In the genomic region with DNA sequence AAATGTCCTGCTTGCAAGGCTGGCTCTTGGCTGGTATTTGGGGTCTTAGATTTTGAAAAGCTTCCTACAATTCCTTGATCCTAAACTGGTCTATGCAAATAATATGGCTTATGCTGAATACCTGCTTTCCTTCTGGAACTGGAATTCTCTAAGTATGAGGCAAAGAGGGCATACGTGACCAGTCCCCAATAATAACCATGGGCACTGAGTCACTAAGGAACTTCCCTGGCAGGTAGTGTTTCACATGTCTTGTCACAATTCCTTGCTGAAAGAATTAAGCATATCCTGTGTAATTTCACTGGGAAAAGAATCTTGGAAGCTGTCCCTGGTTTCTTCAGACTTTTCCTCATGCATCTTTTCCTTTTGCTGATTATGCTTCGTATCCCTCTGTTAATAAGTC, we compare ENCODE assay signal across 25 cellular contexts.
"Had no signal": no experiment of that assay in that cellular context is flagged by ENCODE, and none has a peak within 500 bp of the region (broad histone marks: within the 10 kb centered on the region; RNA-seq: fewer than 3 reads in every experiment).

No MANE protein-coding gene starts in this region.

- H3K4me3 Mint-ChIP-seq: endodermal cell; immature natural killer cell; natural killer cell; stimulated activated effector memory CD8-positive, alpha-beta T cell treated with anti-CD3 and anti-CD28 coated beads, Interleukin-12 subunit alpha, Interleukin-12 subunit beta, amount 100 ng/mL, for 72 hours; type B pancreatic cell had no signal

- DNase-seq: central memory CD4-positive, alpha-beta T cell; effector CD8-positive, alpha-beta T cell; endodermal cell; foreskin melanocyte; glutamatergic neuron; heart right ventricle; hippocampal formation; immature natural killer cell; islet precursor cell; natural killer cell; occipital lobe; pancreas; right lobe of liver; stimulated activated CD4-positive, alpha-beta T cell treated with anti-CD3 and anti-CD28 coated beads, Interleukin-2, amount 100 ng/mL, for 24 hours; stimulated activated CD4-positive, alpha-beta T cell treated with anti-CD3 and anti-CD28 coated beads, Interleukin-4, amount 100 ng/mL, for 24 hours; stimulated activated naive CD8-positive, alpha-beta T cell treated with anti-CD3 and anti-CD28 coated beads, Interleukin-15, Interleukin-2, amounts not matched to agents 100 U/mL and 50 U/mL, for 24 hours; substantia nigra; testis; tibial artery had no signal

- H3K27me3 Mint-ChIP-seq: progenitor cell of endocrine pancreas, type B pancreatic cell had no signal

- H3K4me3 ChIP-seq: esophagus muscularis mucosa, heart right ventricle, pancreas, right lobe of liver, testis, tibial artery had no signal

- FAIRE-seq: colon, pancreas had no signal

- H3K27me3 ChIP-seq: esophagus muscularis mucosa, heart right ventricle, pancreas, right lobe of liver, testis, tibial artery had no signal

- H3K4me1 Mint-ChIP-seq: immature natural killer cell; natural killer cell; stimulated activated effector memory CD8-positive, alpha-beta T cell treated with anti-CD3 and anti-CD28 coated beads, Interleukin-12 subunit alpha, Interleukin-12 subunit beta, amount 100 ng/mL, for 72 hours had no signal

- H3K36me3 Mint-ChIP-seq: natural killer cell had no signal

- H3K36me3 ChIP-seq: pancreas, right lobe of liver had no signal

- H3K27ac ChIP-seq: esophagus muscularis mucosa, heart right ventricle, pancreas, right lobe of liver, testis, tibial artery had no signal

- H3K9me3 Mint-ChIP-seq: immature natural killer cell; natural killer cell; stimulated activated effector memory CD8-positive, alpha-beta T cell treated with anti-CD3 and anti-CD28 coated beads, Interleukin-12 subunit alpha, Interleukin-12 subunit beta, amount 100 ng/mL, for 72 hours; type B pancreatic cell had no signal

- H3K9me3 ChIP-seq: esophagus muscularis mucosa, heart right ventricle, pancreas, right lobe of liver, testis, tibial artery had no signal

- ATAC-seq: heart right ventricle; left lobe of liver; natural killer cell; pancreas; right lobe of liver; stimulated activated effector memory CD8-positive, alpha-beta T cell treated with anti-CD3 and anti-CD28 coated beads, Interleukin-12 subunit alpha, Interleukin-12 subunit beta, amount 100 ng/mL, for 72 hours; stimulated activated naive CD8-positive, alpha-beta T cell treated with anti-CD3 and anti-CD28 coated beads, Interleukin-15, Interleukin-2, amounts not matched to agents 100 U/mL and 50 U/mL, for 24 hours had no signal

- H3K4me1 ChIP-seq: esophagus muscularis mucosa, pancreas, right lobe of liver, testis, tibial artery had no signal

- H3K27ac Mint-ChIP-seq: endodermal cell; immature natural killer cell; natural killer cell; progenitor cell of endocrine pancreas; stimulated activated effector memory CD8-positive, alpha-beta T cell treated with anti-CD3 and anti-CD28 coated beads, Interleukin-12 subunit alpha, Interleukin-12 subunit beta, amount 100 ng/mL, for 72 hours; type B pancreatic cell had no signal
